In the genomic region with DNA sequence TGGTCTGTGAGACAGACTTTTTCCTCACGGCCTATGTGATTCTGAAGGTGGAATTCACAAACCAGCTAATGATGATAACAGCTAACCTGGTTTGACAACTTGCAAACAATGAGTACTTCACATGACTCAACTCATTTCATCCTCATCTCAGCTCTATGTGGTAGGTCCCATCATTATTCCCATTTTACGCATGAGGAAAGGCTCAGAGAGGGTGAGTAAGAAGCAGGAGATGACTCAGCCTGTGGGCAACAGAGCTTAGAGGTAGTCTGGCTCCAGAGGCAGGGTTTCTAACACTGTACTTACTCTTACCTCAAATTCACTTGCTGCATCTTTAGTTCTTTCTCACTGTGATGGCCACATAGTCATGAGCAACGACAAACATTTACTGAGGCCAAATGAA, we compare ENCODE assay signal across 10 cellular contexts. TPM values are rescaled to one million over a fixed set of nuclear protein-coding genes. Genes with fewer than 3 reads are reported as not detected.
DNase-seq lines count a peak whose midpoint lies in the region; ATAC-seq and TF ChIP-seq lines count a peak whose summit lies in the region.
"Had no signal": no experiment of that assay in that cellular context is flagged by ENCODE, and none has a peak within 500 bp of the region (broad histone marks: within the 10 kb centered on the region; RNA-seq: fewer than 3 reads in every experiment).

No MANE protein-coding gene starts in this region.

- H3K27ac Mint-ChIP-seq in GM23338: no peak overlapping the region

- no peak overlapping the region for H3K9ac ChIP-seq in Karpas-422 (ENCODE audit: low read length)

- H3K9me3 ChIP-seq in Karpas-422 (ENCODE audit: low read length): no peaks in the 10 kb centered on the region

- ATAC-seq in GM23338: peak; percentile 23
- ATAC-seq in GM21737 (IDR thresholded peaks at IDR 0.05; ENCODE audit: unreplicated experiment): no peak
- no peak for ATAC-seq in left ventricle myocardium superior
- ATAC-seq: Panc1 had no signal

- H3K27ac ChIP-seq in GM23338 (ENCODE audit: low read depth) (no peak overlapping the region), Karpas-422 (ENCODE audit: low read length) (no peak overlapping the region)

- no peaks in the 10 kb centered on the region for H3K36me3 Mint-ChIP-seq in GM23338 (ENCODE audit: low read depth)

- intact Hi-C loops in left ventricle myocardium superior (cut with micrococcal nuclease): no loop called here

- H3K4me2 ChIP-seq in GM23338 (peak overlapping the region; percentile 61), Karpas-422 (ENCODE audit: low read depth, low read length, poor library complexity, severe bottlenecking) (no peak overlapping the region)

- H2AFZ ChIP-seq in GM23338 (no peak overlapping the region), Karpas-422 (ENCODE audit: low read length) (no peak overlapping the region)

- H3K9me3 Mint-ChIP-seq in GM23338: no peaks in the 10 kb centered on the region

- H3K79me2 ChIP-seq in GM23338 (replicated peaks; ENCODE audit: insufficient read depth): no peaks in the 10 kb centered on the region
- H3K79me2 ChIP-seq in Karpas-422 (ENCODE audit: low read length): no peaks in the 10 kb centered on the region

- TF ChIP-seq CTCF in AG10803 (conservative IDR thresholded peaks at IDR 0.05; ENCODE audit: low read length) (no peak), GM23338 (conservative IDR thresholded peaks at IDR 0.05; ENCODE audit: low read depth in 2 of 2) (no peak), kidney epithelial cell (IDR thresholded peaks at IDR 0.05; ENCODE audit: insufficient read depth, low read length, poor library complexity, severe bottlenecking) (no peak)

- H3K27me3 Mint-ChIP-seq in GM23338 (ENCODE audit: insufficient read depth, low read depth, poor library complexity): no peaks in the 10 kb centered on the region

- no peak overlapping the region; the same call in 2 of the 3 replicates for H3K4me3 Mint-ChIP-seq in GM23338

- peaks cover 30% of the 10 kb centered on the region for H3K4me1 Mint-ChIP-seq in GM23338

- H3K9me2 ChIP-seq in GM23338 (ENCODE audit: insufficient read depth) (no peaks in the 10 kb centered on the region), Karpas-422 (replicated peaks; ENCODE audit: insufficient read depth, low read length) (no peaks in the 10 kb centered on the region)

- H3K4me3 ChIP-seq in AG10803 (ENCODE audit: low read length) (no peak overlapping the region), GM23338 (no peak overlapping the region), kidney epithelial cell (ENCODE audit: low read depth, low read length) (no peak overlapping the region), Karpas-422 (ENCODE audit: low read length) (no peak overlapping the region)

- H4K20me1 ChIP-seq in GM23338 (replicated peaks; ENCODE audit: insufficient read depth) (no peaks in the 10 kb centered on the region), Karpas-422 (ENCODE audit: insufficient read depth, low read depth, low read length) (no peaks in the 10 kb centered on the region)

- H3K36me3 ChIP-seq in GM23338 (ENCODE audit: insufficient read depth) (no peaks in the 10 kb centered on the region), kidney epithelial cell (ENCODE audit: control insufficient read depth, insufficient read depth, low read length) (no peaks in the 10 kb centered on the region), Karpas-422 (ENCODE audit: insufficient read depth, low read length) (no peaks in the 10 kb centered on the region)

- no peaks in the 10 kb centered on the region for H3F3A ChIP-seq in GM23338 (replicated peaks; ENCODE audit: low read depth)

- H3K4me1 ChIP-seq in GM23338 (ENCODE audit: insufficient read depth): peaks cover 31% of the 10 kb centered on the region
- no peaks in the 10 kb centered on the region for H3K4me1 ChIP-seq in Karpas-422 (ENCODE audit: low read length)

- DNase-seq in AG10803 (ENCODE audit: low read depth) (peak; percentile 59), GM23338 (ENCODE audit: low spot score) (no peak), astrocyte of the hippocampus (ENCODE audit: low read depth, low spot score) (peak; percentile 54), kidney epithelial cell (ENCODE audit: low read depth) (peak; percentile 65), Karpas-422 (no peak), left ventricle myocardium superior (no peak), iPS-NIHi11 (ENCODE audit: low spot score) (no peak)
- DNase-seq: T1000 had no signal

- H3K27me3 ChIP-seq in GM23338 (ENCODE audit: insufficient read depth) (no peaks in the 10 kb centered on the region), kidney epithelial cell (ENCODE audit: control insufficient read depth, insufficient read depth, low read length) (no peaks in the 10 kb centered on the region), Karpas-422 (ENCODE audit: low read length) (no peaks in the 10 kb centered on the region)

TF ChIP-seq in GM23338, 12 proteins besides CTCF, POLR2A, EP300 and RAD21 (continues in another document):
- TF ChIP-seq, protein P1, sequence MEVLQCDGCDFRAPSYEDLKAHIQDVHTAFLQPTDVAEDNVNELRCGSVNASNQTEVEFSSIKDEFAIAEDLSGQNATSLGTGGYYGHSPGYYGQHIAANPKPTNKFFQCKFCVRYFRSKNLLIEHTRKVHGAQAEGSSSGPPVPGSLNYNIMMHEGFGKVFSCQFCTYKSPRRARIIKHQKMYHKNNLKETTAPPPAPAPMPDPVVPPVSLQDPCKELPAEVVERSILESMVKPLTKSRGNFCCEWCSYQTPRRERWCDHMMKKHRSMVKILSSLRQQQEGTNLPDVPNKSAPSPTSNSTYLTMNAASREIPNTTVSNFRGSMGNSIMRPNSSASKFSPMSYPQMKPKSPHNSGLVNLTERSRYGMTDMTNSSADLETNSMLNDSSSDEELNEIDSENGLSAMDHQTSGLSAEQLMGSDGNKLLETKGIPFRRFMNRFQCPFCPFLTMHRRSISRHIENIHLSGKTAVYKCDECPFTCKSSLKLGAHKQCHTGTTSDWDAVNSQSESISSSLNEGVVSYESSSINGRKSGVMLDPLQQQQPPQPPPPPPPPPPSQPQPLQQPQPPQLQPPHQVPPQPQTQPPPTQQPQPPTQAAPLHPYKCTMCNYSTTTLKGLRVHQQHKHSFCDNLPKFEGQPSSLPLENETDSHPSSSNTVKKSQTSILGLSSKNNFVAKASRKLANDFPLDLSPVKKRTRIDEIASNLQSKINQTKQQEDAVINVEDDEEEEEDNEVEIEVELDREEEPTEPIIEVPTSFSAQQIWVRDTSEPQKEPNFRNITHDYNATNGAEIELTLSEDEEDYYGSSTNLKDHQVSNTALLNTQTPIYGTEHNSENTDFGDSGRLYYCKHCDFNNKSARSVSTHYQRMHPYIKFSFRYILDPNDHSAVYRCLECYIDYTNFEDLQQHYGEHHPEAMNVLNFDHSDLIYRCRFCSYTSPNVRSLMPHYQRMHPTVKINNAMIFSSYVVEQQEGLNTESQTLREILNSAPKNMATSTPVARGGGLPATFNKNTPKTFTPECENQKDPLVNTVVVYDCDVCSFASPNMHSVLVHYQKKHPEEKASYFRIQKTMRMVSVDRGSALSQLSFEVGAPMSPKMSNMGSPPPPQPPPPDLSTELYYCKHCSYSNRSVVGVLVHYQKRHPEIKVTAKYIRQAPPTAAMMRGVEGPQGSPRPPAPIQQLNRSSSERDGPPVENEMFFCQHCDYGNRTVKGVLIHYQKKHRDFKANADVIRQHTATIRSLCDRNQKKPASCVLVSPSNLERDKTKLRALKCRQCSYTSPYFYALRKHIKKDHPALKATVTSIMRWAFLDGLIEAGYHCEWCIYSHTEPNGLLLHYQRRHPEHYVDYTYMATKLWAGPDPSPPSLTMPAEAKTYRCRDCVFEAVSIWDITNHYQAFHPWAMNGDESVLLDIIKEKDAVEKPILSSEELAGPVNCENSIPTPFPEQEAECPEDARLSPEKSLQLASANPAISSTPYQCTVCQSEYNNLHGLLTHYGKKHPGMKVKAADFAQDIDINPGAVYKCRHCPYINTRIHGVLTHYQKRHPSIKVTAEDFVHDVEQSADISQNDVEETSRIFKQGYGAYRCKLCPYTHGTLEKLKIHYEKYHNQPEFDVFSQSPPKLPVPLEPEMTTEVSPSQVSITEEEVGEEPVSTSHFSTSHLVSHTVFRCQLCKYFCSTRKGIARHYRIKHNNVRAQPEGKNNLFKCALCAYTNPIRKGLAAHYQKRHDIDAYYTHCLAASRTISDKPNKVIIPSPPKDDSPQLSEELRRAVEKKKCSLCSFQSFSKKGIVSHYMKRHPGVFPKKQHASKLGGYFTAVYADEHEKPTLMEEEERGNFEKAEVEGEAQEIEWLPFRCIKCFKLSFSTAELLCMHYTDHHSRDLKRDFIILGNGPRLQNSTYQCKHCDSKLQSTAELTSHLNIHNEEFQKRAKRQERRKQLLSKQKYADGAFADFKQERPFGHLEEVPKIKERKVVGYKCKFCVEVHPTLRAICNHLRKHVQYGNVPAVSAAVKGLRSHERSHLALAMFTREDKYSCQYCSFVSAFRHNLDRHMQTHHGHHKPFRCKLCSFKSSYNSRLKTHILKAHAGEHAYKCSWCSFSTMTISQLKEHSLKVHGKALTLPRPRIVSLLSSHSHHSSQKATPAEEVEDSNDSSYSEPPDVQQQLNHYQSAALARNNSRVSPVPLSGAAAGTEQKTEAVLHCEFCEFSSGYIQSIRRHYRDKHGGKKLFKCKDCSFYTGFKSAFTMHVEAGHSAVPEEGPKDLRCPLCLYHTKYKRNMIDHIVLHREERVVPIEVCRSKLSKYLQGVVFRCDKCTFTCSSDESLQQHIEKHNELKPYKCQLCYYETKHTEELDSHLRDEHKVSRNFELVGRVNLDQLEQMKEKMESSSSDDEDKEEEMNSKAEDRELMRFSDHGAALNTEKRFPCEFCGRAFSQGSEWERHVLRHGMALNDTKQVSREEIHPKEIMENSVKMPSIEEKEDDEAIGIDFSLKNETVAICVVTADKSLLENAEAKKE (CRISPR knock-in tag; IDR thresholded peaks at IDR 0.05): no peak
- TF ChIP-seq CREB1 (CRISPR knock-in tag; IDR thresholded peaks at IDR 0.05; ENCODE audit: low read depth) (no peak), STAT1 (IDR thresholded peaks at IDR 0.05; ENCODE audit: unreplicated experiment) (no peak), POLR2AphosphoS5 (IDR thresholded peaks at IDR 0.05; ENCODE audit: low read depth) (no peak), NANOG (IDR thresholded peaks at IDR 0.05; ENCODE audit: borderline replicate concordance) (no peak), ZNF114 (CRISPR knock-in tag; IDR thresholded peaks at IDR 0.05) (no peak), JUNB (IDR thresholded peaks at IDR 0.05; ENCODE audit: unreplicated experiment) (no peak), EZH2phosphoT487 (IDR thresholded peaks at IDR 0.05; ENCODE audit: unreplicated experiment) (no peak), EZH2 (IDR thresholded peaks at IDR 0.05; ENCODE audit: low read depth, unreplicated experiment) (no peak)

RNA-seq across cellular contexts. Expression of gene PSMD6, which starts 25.8 kb away (rescaled TPM):
- total RNA-seq in GM23338 (2014; rRNA removed; shearing (Covaris generic)): 98.1 and 108 TPM in 2 replicates
- 195 and 205 TPM in 2 replicates for polyA plus RNA-seq in GM23338 (2016; fragmentation: Nextera tagmentation; extraction: Ambion mirVana)
- 97.4 and 98.6 TPM in 2 replicates for total RNA-seq in kidney epithelial cell
- total RNA-seq in Karpas-422 (2014; rRNA removed; shearing (Covaris generic); ENCODE audit: low replicate concordance): 95.6 and 99.4 TPM in 2 replicates
- 70.7 TPM for total RNA-seq in left ventricle myocardium superior

Comparison
In these comparisons a context has a peak if more than half of its experiments do, and no peak if none do; other contexts are left out.
1. DNase-seq: peak in AG10803 (single experiment), astrocyte of the hippocampus (single experiment) and kidney epithelial cell (single experiment); none in GM23338 (single experiment), Karpas-422 (single experiment), left ventricle myocardium superior (single experiment) and iPS-NIHi11 (single experiment).